Comparison of ENCODE assay signal across 11 cellular contexts in genomic region chr7:134016942-134017303, GRCh38.
DNase-seq lines count a peak whose midpoint lies in the region; ATAC-seq and TF ChIP-seq lines count a peak whose summit lies in the region.
"Had no signal": no experiment of that assay in that cellular context is flagged by ENCODE, and none has a peak within 500 bp of the region (broad histone marks: within the 10 kb centered on the region; RNA-seq: fewer than 3 reads in every experiment).

No MANE protein-coding gene starts in this region.

- peak; percentile 28; the same call in 1 of the 2 replicates for TF ChIP-seq CTCF in LNCAP (IDR thresholded peaks at IDR 0.05)
- TF ChIP-seq CTCF in VCaP (conservative IDR thresholded peaks at IDR 0.05): peak; percentile 61
- TF ChIP-seq CTCF in osteocyte (IDR thresholded peaks at IDR 0.05): peak; percentile 10

- H3F3A ChIP-seq in GM23248 (ENCODE audit: insufficient read depth): no peaks in the 10 kb centered on the region

- H3K36me3 ChIP-seq in GM23248 (ENCODE audit: low read depth): no peaks in the 10 kb centered on the region
- H3K36me3 ChIP-seq: SJCRH30 had no signal

- H3K27ac ChIP-seq in VCaP: no peak overlapping the region
- no peak overlapping the region for H3K27ac ChIP-seq in GM23248
- H3K27ac ChIP-seq: BLaER1, SJCRH30 had no signal

- no peaks in the 10 kb centered on the region for H3K36me3 Mint-ChIP-seq in osteocyte (ENCODE audit: unreplicated experiment)

- in situ Hi-C loops in GM23248 (cut with MboI): no loop called here

- H3K4me1 Mint-ChIP-seq in osteocyte (ENCODE audit: unreplicated experiment): no peaks in the 10 kb centered on the region

- no peaks in the 10 kb centered on the region for H3K9me3 ChIP-seq in GM23248 (ENCODE audit: low read depth)
- H3K9me3 ChIP-seq: BLaER1, SJCRH30 had no signal

- H3K9me2 ChIP-seq in GM23248 (ENCODE audit: insufficient read depth): no peaks in the 10 kb centered on the region

- no peak overlapping the region for H3K4me3 Mint-ChIP-seq in osteocyte (ENCODE audit: unreplicated experiment)

- H3K9me3 Mint-ChIP-seq in osteocyte (ENCODE audit: unreplicated experiment): no peaks in the 10 kb centered on the region

- no peak overlapping the region for H3K9ac ChIP-seq in GM23248
- H3K9ac ChIP-seq: BLaER1 had no signal

- no peaks in the 10 kb centered on the region for H3K27me3 Mint-ChIP-seq in osteocyte (ENCODE audit: unreplicated experiment)

- H3K79me2 ChIP-seq in GM23248 (ENCODE audit: insufficient read depth): no peaks in the 10 kb centered on the region

- WGBS in GM23248 (ENCODE audit: low coverage in 1 of 2, low lambda C conversion rate in 2 of 2, missing lambda C conversion rate in 2 of 2), 2 experiments: 80 to 83% methylated on average over 3 of the region's 3 CpGs

- H3K27me3 ChIP-seq in GM23248 (replicated peaks; ENCODE audit: insufficient read depth): no peaks in the 10 kb centered on the region
- H3K27me3 ChIP-seq: BLaER1, SJCRH30 had no signal

- H3K4me3 ChIP-seq in GM23248: no peak overlapping the region
- H3K4me3 ChIP-seq: BLaER1, SJCRH30 had no signal

- H3K4me2 ChIP-seq in GM23248 (ENCODE audit: unreplicated experiment): no peak overlapping the region
- H3K4me2 ChIP-seq: BLaER1 had no signal

- ATAC-seq in GM19351 (IDR thresholded peaks at IDR 0.05; ENCODE audit: unreplicated experiment): no peak

- DNase-seq in DMS79 treated with DMSO at 0.1 percent for 48 hours (lab: John Stamatoyannopoulos, UW): peak; percentile 75
- DNase-seq in DMS79 (lab: John Stamatoyannopoulos, UW): no peak
- DNase-seq in osteocyte (ENCODE audit: extremely low spot score, unreplicated experiment): no peak
- DNase-seq in GM23248: no peak
- DNase-seq in GM19238 (ENCODE audit: insufficient read length, low spot score): no peak
- DNase-seq: 8988T had no signal

- H3K27ac Mint-ChIP-seq in osteocyte (ENCODE audit: unreplicated experiment): no peak overlapping the region

- H4K20me1 ChIP-seq in GM23248 (ENCODE audit: insufficient read depth): no peaks in the 10 kb centered on the region
- H4K20me1 ChIP-seq: BLaER1 had no signal

- no peak overlapping the region for H2AFZ ChIP-seq in GM23248

- H3K4me1 ChIP-seq in GM23248 (ENCODE audit: insufficient read depth): peaks cover 8% of the 10 kb centered on the region
- H3K4me1 ChIP-seq: BLaER1, SJCRH30 had no signal

Comparison
In these comparisons a context has a peak if more than half of its experiments do, and no peak if none do; other contexts are left out.
1. CTCF ChIP-seq: peak in every context shown above with its lines; median percentile 61 in VCaP; 28 in LNCAP; 10 in osteocyte.